In genomic region chr5:157903117-157903450, GRCh38 we compare ENCODE assay signal across 13 cellular contexts.
"Had no signal": no experiment of that assay in that cellular context is flagged by ENCODE, and none has a peak within 500 bp of the region (broad histone marks: within the 10 kb centered on the region; RNA-seq: fewer than 3 reads in every experiment).

No MANE protein-coding gene starts in this region.

- H3K4me3 ChIP-seq: heart right ventricle, left ventricle myocardium inferior, tibial artery had no signal

- H3K27ac ChIP-seq: heart right ventricle, left ventricle myocardium inferior, tibial artery had no signal

- H3K36me3 ChIP-seq: heart right ventricle, left ventricle myocardium inferior, tibial artery had no signal

- DNase-seq: activated CD4-positive, alpha-beta T cell treated with anti-CD3 and anti-CD28 coated beads, Interleukin-2, amount 10 ng/mL, durations not matched to agents 7 days and 5 days; activated CD4-positive, CD25-positive, alpha-beta regulatory T cell; activated CD8-positive, alpha-beta memory T cell treated with anti-CD3 and anti-CD28 coated beads for 24 hours; activated naive CD4-positive, alpha-beta T cell treated with anti-CD3 and anti-CD28 coated beads, Interleukin-2, amount 50 U/mL, for 16 hours; heart right ventricle; left ventricle myocardium inferior; mesenchymal stem cell; small intestine; tibial artery had no signal

- H3K9me3 ChIP-seq: heart right ventricle, left ventricle myocardium inferior, tibial artery had no signal

- H3K36me3 Mint-ChIP-seq: brain had no signal

- H3K27me3 Mint-ChIP-seq: activated CD4-positive, alpha-beta T cell treated with anti-CD3 and anti-CD28 coated beads, Interleukin-2, amount 10 ng/mL, durations not matched to agents 7 days and 5 days; brain; dendritic cell treated with granulocyte-macrophage colony-stimulating factor and Interleukin-4, amounts not matched to agents 40 ng/mL and 50 ng/mL, for 4 days had no signal

- H3K27ac Mint-ChIP-seq: activated CD4-positive, alpha-beta T cell treated with anti-CD3 and anti-CD28 coated beads, Interleukin-2, amount 10 ng/mL, durations not matched to agents 7 days and 5 days; activated T-helper 17 cell treated with anti-CD3 and anti-CD28 coated beads, Interleukin-2, amount 50 U/mL, for 72 hours; dendritic cell treated with granulocyte-macrophage colony-stimulating factor and Interleukin-4, amounts not matched to agents 40 ng/mL and 50 ng/mL, for 4 days had no signal

- H3K4me3 Mint-ChIP-seq: activated CD4-positive, alpha-beta T cell treated with anti-CD3 and anti-CD28 coated beads, Interleukin-2, amount 10 ng/mL, durations not matched to agents 7 days and 5 days; activated T-helper 17 cell treated with anti-CD3 and anti-CD28 coated beads, Interleukin-2, amount 50 U/mL, for 72 hours; brain; dendritic cell treated with granulocyte-macrophage colony-stimulating factor and Interleukin-4, amounts not matched to agents 40 ng/mL and 50 ng/mL, for 4 days; neural crest cell had no signal

- H3K27me3 ChIP-seq: heart right ventricle, tibial artery had no signal

- H3K9me3 Mint-ChIP-seq: activated CD4-positive, alpha-beta T cell treated with anti-CD3 and anti-CD28 coated beads, Interleukin-2, amount 10 ng/mL, durations not matched to agents 7 days and 5 days; activated T-helper 17 cell treated with anti-CD3 and anti-CD28 coated beads, Interleukin-2, amount 50 U/mL, for 72 hours; dendritic cell treated with granulocyte-macrophage colony-stimulating factor and Interleukin-4, amounts not matched to agents 40 ng/mL and 50 ng/mL, for 4 days; neural crest cell had no signal

- H3K4me1 ChIP-seq: heart right ventricle, left ventricle myocardium inferior had no signal

- H3K4me1 Mint-ChIP-seq: activated CD4-positive, alpha-beta T cell treated with anti-CD3 and anti-CD28 coated beads, Interleukin-2, amount 10 ng/mL, durations not matched to agents 7 days and 5 days; activated T-helper 17 cell treated with anti-CD3 and anti-CD28 coated beads, Interleukin-2, amount 50 U/mL, for 72 hours; brain; neural crest cell had no signal

- ATAC-seq: activated T-helper 17 cell treated with anti-CD3 and anti-CD28 coated beads, Interleukin-2, amount 50 U/mL, for 72 hours had no signal
